ENCODE assay signal across 8 cellular contexts in genomic region chrY:19590235-19590634, GRCh38.
"Had no signal": no experiment of that assay in that cellular context is flagged by ENCODE, and none has a peak within 500 bp of the region (broad histone marks: within the 10 kb centered on the region; RNA-seq: fewer than 3 reads in every experiment).

No MANE protein-coding gene starts in this region.

- DNase-seq: GDM1, GF-D8 had no signal

- ATAC-seq: GM12878 had no signal

- H3K4me3 ChIP-seq: GM12878 had no signal

- FAIRE-seq: G401.6, GM12878, GM12891, GM12892, GM18507, GM19239 had no signal
